ENCODE assay signal across 35 cellular contexts in genomic region chr6:105765239-105765638, GRCh38.
"Had no signal": no experiment of that assay in that cellular context is flagged by ENCODE, and none has a peak within 500 bp of the region (broad histone marks: within the 10 kb centered on the region; RNA-seq: fewer than 3 reads in every experiment).

No MANE protein-coding gene starts in this region.

- H3K27me3 ChIP-seq: adrenal gland, body of pancreas, esophagus squamous epithelium, heart left ventricle had no signal

- H3K36me3 Mint-ChIP-seq: activated naive CD4-positive, alpha-beta T cell treated with anti-CD3 and anti-CD28 coated beads, Interleukin-2, amount 50 U/mL, for 24 hours; activated naive CD8-positive, alpha-beta T cell treated with anti-CD3 and anti-CD28 coated beads for 36 hours had no signal

- H3K4me1 Mint-ChIP-seq: activated B cell treated with CpG ODN at 0.5 μM for 24 hours; activated naive CD4-positive, alpha-beta T cell treated with anti-CD3 and anti-CD28 coated beads, Interleukin-2, amount 50 U/mL, for 24 hours; activated naive CD8-positive, alpha-beta T cell treated with anti-CD3 and anti-CD28 coated beads for 36 hours; activated naive CD8-positive, alpha-beta T cell treated with anti-CD3 and anti-CD28 coated beads, Interleukin-2, amount 50 U/mL, for 24 hours; T-helper 17 cell had no signal

- H3K27ac ChIP-seq: adrenal gland, body of pancreas, esophagus squamous epithelium, heart left ventricle, WERI-Rb-1 had no signal

- H3K27me3 Mint-ChIP-seq: activated naive CD4-positive, alpha-beta T cell treated with anti-CD3 and anti-CD28 coated beads, Interleukin-2, amount 50 U/mL, for 24 hours; effector memory CD8-positive, alpha-beta T cell; T-helper 17 cell had no signal

- H3K9me3 Mint-ChIP-seq: activated B cell treated with CpG ODN at 0.5 μM for 24 hours; activated naive CD4-positive, alpha-beta T cell treated with anti-CD3 and anti-CD28 coated beads for 36 hours; activated naive CD4-positive, alpha-beta T cell treated with anti-CD3 and anti-CD28 coated beads, Interleukin-2, amount 50 U/mL, for 24 hours; activated naive CD8-positive, alpha-beta T cell treated with anti-CD3 and anti-CD28 coated beads for 36 hours; activated naive CD8-positive, alpha-beta T cell treated with anti-CD3 and anti-CD28 coated beads, Interleukin-2, amount 50 U/mL, for 24 hours; activated T-helper 2 cell treated with anti-CD3 and anti-CD28 coated beads, Interferon-gamma antibody, Interleukin-2, Interleukin-4, amounts not matched to agents 10 μg/mL and 5 μg/mL and 100 μg/mL, durations not matched to agents 14 hours and 24 hours and 36 hours had no signal

- DNase-seq: activated B cell treated with CpG ODN at 0.5 μM for 24 hours; activated CD4-positive, alpha-beta T cell treated with anti-CD3 and anti-CD28 coated beads for 48 hours; activated CD4-positive, alpha-beta T cell treated with anti-CD3 and anti-CD28 coated beads, Interleukin-2, amount 50 U/mL, for 1 hour; activated CD4-positive, alpha-beta T cell treated with anti-CD3 and anti-CD28 coated beads, Interleukin-2, amount 50 U/mL, for 48 hours; activated CD8-positive, alpha-beta memory T cell treated with anti-CD3 and anti-CD28 coated beads, Interleukin-2, amount 10 ng/mL, durations not matched to agents 7 days and 5 days; activated CD8-positive, alpha-beta memory T cell treated with anti-CD3 and anti-CD28 coated beads, Interleukin-2, amount 50 U/mL, for 4 hours; activated CD8-positive, alpha-beta T cell treated with anti-CD3 and anti-CD28 coated beads, Interleukin-2, amount 10 ng/mL, durations not matched to agents 7 days and 5 days; activated effector memory CD4-positive, alpha-beta T cell treated with anti-CD3 and anti-CD28 coated beads, Interleukin-2, amount 50 U/mL, for 16 hours; activated naive CD4-positive, alpha-beta T cell treated with anti-CD3 and anti-CD28 coated beads for 36 hours; activated naive CD8-positive, alpha-beta T cell treated with anti-CD3 and anti-CD28 coated beads for 36 hours; activated naive CD8-positive, alpha-beta T cell treated with anti-CD3 and anti-CD28 coated beads, Interleukin-2, amount 50 U/mL, for 24 hours; activated T-cell treated with anti-CD3 and anti-CD28 coated beads, Interleukin-2, amount 50 U/mL, for 1 hour; activated T-cell treated with anti-CD3 and anti-CD28 coated beads, Interleukin-2, amount 50 U/mL, for 48 hours; adrenal gland; amygdala; aorta; body of pancreas; caudate nucleus; cortex of kidney; dermis blood vessel endothelial cell; effector CD4-positive, alpha-beta T cell; effector memory CD8-positive, alpha-beta T cell; erythroblast; esophagus squamous epithelium; glutamatergic neuron; heart left ventricle; T-helper 1 cell; T-helper 17 cell; T1000; WERI-Rb-1 had no signal

- ATAC-seq: activated CD4-positive, CD25-positive, alpha-beta regulatory T cell treated with anti-CD3 and anti-CD28 coated beads, Interleukin-2, amount 50 U/mL, for 24 hours; activated CD8-positive, alpha-beta memory T cell treated with anti-CD3 and anti-CD28 coated beads, Interleukin-2, amount 10 ng/mL, durations not matched to agents 7 days and 5 days; activated CD8-positive, alpha-beta T cell treated with anti-CD3 and anti-CD28 coated beads, Interleukin-2, amount 10 ng/mL, durations not matched to agents 7 days and 5 days; activated naive CD8-positive, alpha-beta T cell treated with anti-CD3 and anti-CD28 coated beads, Interleukin-2, amount 50 U/mL, for 24 hours; body of pancreas; effector memory CD8-positive, alpha-beta T cell; heart left ventricle; T-helper 17 cell had no signal

- H3K27ac Mint-ChIP-seq: activated B cell treated with CpG ODN at 0.5 μM for 24 hours; activated CD8-positive, alpha-beta memory T cell treated with anti-CD3 and anti-CD28 coated beads, Interleukin-2, amount 10 ng/mL, durations not matched to agents 7 days and 5 days; activated CD8-positive, alpha-beta T cell treated with anti-CD3 and anti-CD28 coated beads, Interleukin-2, amount 10 ng/mL, durations not matched to agents 7 days and 5 days; activated naive CD4-positive, alpha-beta T cell treated with anti-CD3 and anti-CD28 coated beads for 36 hours; activated naive CD4-positive, alpha-beta T cell treated with anti-CD3 and anti-CD28 coated beads, Interleukin-2, amount 50 U/mL, for 24 hours; activated naive CD8-positive, alpha-beta T cell treated with anti-CD3 and anti-CD28 coated beads for 36 hours; activated naive CD8-positive, alpha-beta T cell treated with anti-CD3 and anti-CD28 coated beads, Interleukin-2, amount 50 U/mL, for 24 hours; activated T-helper 1 cell treated with anti-CD3 and anti-CD28 coated beads, Interleukin-12 subunit alpha, Interleukin-12 subunit beta, Interleukin-2, Interleukin-4 antibody, amounts not matched to agents 30 ng/mL and 10 ng/mL and 1 ng/mL, durations not matched to agents 14 hours and 24 hours and 36 hours; activated T-helper 2 cell treated with anti-CD3 and anti-CD28 coated beads, Interferon-gamma antibody, Interleukin-2, Interleukin-4, amounts not matched to agents 10 μg/mL and 5 μg/mL and 100 μg/mL, durations not matched to agents 14 hours and 24 hours and 36 hours; effector memory CD8-positive, alpha-beta T cell; T-helper 17 cell; T-helper 2 cell treated with Interferon-gamma antibody and Interleukin-4, amounts not matched to agents 5 μg/mL and 100 μg/mL, for 36 hours had no signal

- H3K4me3 Mint-ChIP-seq: activated B cell treated with CpG ODN at 0.5 μM for 24 hours; activated CD8-positive, alpha-beta memory T cell treated with anti-CD3 and anti-CD28 coated beads, Interleukin-2, amount 10 ng/mL, durations not matched to agents 7 days and 5 days; activated CD8-positive, alpha-beta T cell treated with anti-CD3 and anti-CD28 coated beads, Interleukin-2, amount 10 ng/mL, durations not matched to agents 7 days and 5 days; activated naive CD4-positive, alpha-beta T cell treated with anti-CD3 and anti-CD28 coated beads for 36 hours; activated naive CD4-positive, alpha-beta T cell treated with anti-CD3 and anti-CD28 coated beads, Interleukin-2, amount 50 U/mL, for 24 hours; activated naive CD8-positive, alpha-beta T cell treated with anti-CD3 and anti-CD28 coated beads for 36 hours; activated naive CD8-positive, alpha-beta T cell treated with anti-CD3 and anti-CD28 coated beads, Interleukin-2, amount 50 U/mL, for 24 hours; activated T-helper 1 cell treated with anti-CD3 and anti-CD28 coated beads, Interleukin-12 subunit alpha, Interleukin-12 subunit beta, Interleukin-2, Interleukin-4 antibody, amounts not matched to agents 30 ng/mL and 10 ng/mL and 1 ng/mL, durations not matched to agents 14 hours and 24 hours and 36 hours; effector memory CD8-positive, alpha-beta T cell; T-helper 17 cell; T-helper 2 cell treated with Interferon-gamma antibody and Interleukin-4, amounts not matched to agents 5 μg/mL and 100 μg/mL, for 36 hours had no signal

- H3K4me1 ChIP-seq: adrenal gland, heart left ventricle had no signal
